Comparison of ENCODE assay signal across 32 cellular contexts in genomic region chr4:74120086-74120485, GRCh38. TPM values are rescaled to one million over a fixed set of nuclear protein-coding genes. Genes with fewer than 3 reads are reported as not detected.
"Had no signal": no experiment of that assay in that cellular context is flagged by ENCODE, and none has a peak within 500 bp of the region (broad histone marks: within the 10 kb centered on the region; RNA-seq: fewer than 3 reads in every experiment).

No MANE protein-coding gene starts in this region.

- H3K27me3 ChIP-seq: ascending aorta, breast epithelium, dorsolateral prefrontal cortex, foreskin keratinocyte, gastrocnemius medialis, heart right ventricle had no signal

- H3K27ac Mint-ChIP-seq: activated CD4-positive, alpha-beta memory T cell treated with anti-CD3 and anti-CD28 coated beads, Interleukin-2, amount 10 ng/mL, durations not matched to agents 7 days and 5 days; activated CD4-positive, alpha-beta T cell treated with anti-CD3 and anti-CD28 coated beads, Interleukin-2, amount 10 ng/mL, durations not matched to agents 7 days and 5 days; activated naive CD4-positive, alpha-beta T cell treated with anti-CD3 and anti-CD28 coated beads, Interleukin-2, amount 10 ng/mL, durations not matched to agents 7 days and 5 days; activated naive CD4-positive, alpha-beta T cell treated with anti-CD3 and anti-CD28 coated beads, Interleukin-2, amount 50 U/mL, for 72 hours; activated naive CD8-positive, alpha-beta T cell treated with anti-CD3 and anti-CD28 coated beads, Interleukin-2, amount 10 ng/mL, durations not matched to agents 7 days and 5 days; activated T-cell treated with anti-CD3 and anti-CD28 coated beads, Interleukin-2, amount 50 U/mL, for 24 hours; activated T-cell treated with anti-CD3 and anti-CD28 coated beads, Interleukin-2, amount 50 U/mL, for 72 hours; brain; dendritic cell treated with granulocyte-macrophage colony-stimulating factor and Interleukin-4, amounts not matched to agents 40 ng/mL and 50 ng/mL, for 4 days; endodermal cell; WTC11 had no signal

- DNase-seq: activated CD4-positive, alpha-beta memory T cell treated with anti-CD3 and anti-CD28 coated beads, Interleukin-2, amount 10 ng/mL, durations not matched to agents 7 days and 5 days; activated CD4-positive, alpha-beta T cell treated with anti-CD3 and anti-CD28 coated beads for 1 hour; activated CD4-positive, alpha-beta T cell treated with anti-CD3 and anti-CD28 coated beads for 4 hours; activated CD4-positive, alpha-beta T cell treated with anti-CD3 and anti-CD28 coated beads, Interleukin-2, amount 10 ng/mL, durations not matched to agents 7 days and 5 days; activated CD4-positive, alpha-beta T cell treated with anti-CD3 and anti-CD28 coated beads, Interleukin-2, amount 50 U/mL, for 4 hours; activated CD8-positive, alpha-beta memory T cell treated with anti-CD3 and anti-CD28 coated beads, Interleukin-2, amount 50 U/mL, for 48 hours; activated gamma-delta T cell; activated naive CD4-positive, alpha-beta T cell; activated naive CD4-positive, alpha-beta T cell treated with anti-CD3 and anti-CD28 coated beads, Interleukin-2, amount 10 ng/mL, durations not matched to agents 7 days and 5 days; activated naive CD8-positive, alpha-beta T cell treated with anti-CD3 and anti-CD28 coated beads, Interleukin-2, amount 10 ng/mL, durations not matched to agents 7 days and 5 days; activated T-cell treated with anti-CD3 and anti-CD28 coated beads for 4 hours; activated T-cell treated with anti-CD3 and anti-CD28 coated beads, Interleukin-2, amount 50 U/mL, for 24 hours; activated T-cell treated with anti-CD3 and anti-CD28 coated beads, Interleukin-2, amount 50 U/mL, for 72 hours; dorsolateral prefrontal cortex; effector memory CD4-positive, alpha-beta T cell; endodermal cell; foreskin keratinocyte; gastrocnemius medialis; glutamatergic neuron; heart right ventricle; T-helper 2 cell had no signal

- H3K9me3 ChIP-seq: ascending aorta, breast epithelium, gastrocnemius medialis had no signal

- H3K27ac ChIP-seq: ascending aorta, breast epithelium, coronary artery, dorsolateral prefrontal cortex, foreskin keratinocyte, gastrocnemius medialis, heart right ventricle, VCaP had no signal

- H3K4me3 Mint-ChIP-seq: activated CD4-positive, alpha-beta memory T cell treated with anti-CD3 and anti-CD28 coated beads, Interleukin-2, amount 10 ng/mL, durations not matched to agents 7 days and 5 days; activated CD4-positive, alpha-beta T cell treated with anti-CD3 and anti-CD28 coated beads, Interleukin-2, amount 10 ng/mL, durations not matched to agents 7 days and 5 days; activated naive CD4-positive, alpha-beta T cell treated with anti-CD3 and anti-CD28 coated beads, Interleukin-2, amount 10 ng/mL, durations not matched to agents 7 days and 5 days; activated naive CD8-positive, alpha-beta T cell treated with anti-CD3 and anti-CD28 coated beads, Interleukin-2, amount 10 ng/mL, durations not matched to agents 7 days and 5 days; activated T-cell treated with anti-CD3 and anti-CD28 coated beads, Interleukin-2, amount 50 U/mL, for 24 hours; activated T-cell treated with anti-CD3 and anti-CD28 coated beads, Interleukin-2, amount 50 U/mL, for 72 hours; brain; central memory CD8-positive, alpha-beta T cell; dendritic cell treated with granulocyte-macrophage colony-stimulating factor and Interleukin-4, amounts not matched to agents 40 ng/mL and 50 ng/mL, for 4 days; endodermal cell; WTC11 had no signal

- ATAC-seq: activated naive CD4-positive, alpha-beta T cell treated with anti-CD3 and anti-CD28 coated beads, Interleukin-2, amount 50 U/mL, for 72 hours; activated T-cell treated with anti-CD3 and anti-CD28 coated beads, Interleukin-2, amount 50 U/mL, for 72 hours; esophagus mucosa; foreskin keratinocyte; gastrocnemius medialis; heart right ventricle; WTC11 had no signal

- H3K36me3 ChIP-seq: ascending aorta, breast epithelium, gastrocnemius medialis, heart right ventricle had no signal

- H3K4me1 Mint-ChIP-seq: activated CD4-positive, alpha-beta memory T cell treated with anti-CD3 and anti-CD28 coated beads, Interleukin-2, amount 10 ng/mL, durations not matched to agents 7 days and 5 days; activated CD4-positive, alpha-beta T cell treated with anti-CD3 and anti-CD28 coated beads, Interleukin-2, amount 10 ng/mL, durations not matched to agents 7 days and 5 days; activated naive CD4-positive, alpha-beta T cell treated with anti-CD3 and anti-CD28 coated beads, Interleukin-2, amount 10 ng/mL, durations not matched to agents 7 days and 5 days; activated naive CD8-positive, alpha-beta T cell treated with anti-CD3 and anti-CD28 coated beads, Interleukin-2, amount 10 ng/mL, durations not matched to agents 7 days and 5 days; central memory CD8-positive, alpha-beta T cell; endodermal cell had no signal

- H3K36me3 Mint-ChIP-seq: activated naive CD4-positive, alpha-beta T cell treated with anti-CD3 and anti-CD28 coated beads, Interleukin-2, amount 10 ng/mL, durations not matched to agents 7 days and 5 days; activated naive CD4-positive, alpha-beta T cell treated with anti-CD3 and anti-CD28 coated beads, Interleukin-2, amount 50 U/mL, for 72 hours; activated naive CD8-positive, alpha-beta T cell treated with anti-CD3 and anti-CD28 coated beads, Interleukin-2, amount 10 ng/mL, durations not matched to agents 7 days and 5 days; brain had no signal

- H3K27me3 Mint-ChIP-seq: activated CD4-positive, alpha-beta memory T cell treated with anti-CD3 and anti-CD28 coated beads, Interleukin-2, amount 10 ng/mL, durations not matched to agents 7 days and 5 days; activated CD4-positive, alpha-beta T cell treated with anti-CD3 and anti-CD28 coated beads, Interleukin-2, amount 10 ng/mL, durations not matched to agents 7 days and 5 days; activated naive CD4-positive, alpha-beta T cell treated with anti-CD3 and anti-CD28 coated beads, Interleukin-2, amount 10 ng/mL, durations not matched to agents 7 days and 5 days; activated naive CD8-positive, alpha-beta T cell treated with anti-CD3 and anti-CD28 coated beads, Interleukin-2, amount 10 ng/mL, durations not matched to agents 7 days and 5 days; brain; dendritic cell treated with granulocyte-macrophage colony-stimulating factor and Interleukin-4, amounts not matched to agents 40 ng/mL and 50 ng/mL, for 4 days had no signal

- H3K9me3 Mint-ChIP-seq: activated CD4-positive, alpha-beta memory T cell treated with anti-CD3 and anti-CD28 coated beads, Interleukin-2, amount 10 ng/mL, durations not matched to agents 7 days and 5 days; activated naive CD4-positive, alpha-beta T cell treated with anti-CD3 and anti-CD28 coated beads, Interleukin-2, amount 10 ng/mL, durations not matched to agents 7 days and 5 days; activated T-cell treated with anti-CD3 and anti-CD28 coated beads, Interleukin-2, amount 50 U/mL, for 72 hours; central memory CD8-positive, alpha-beta T cell had no signal

- H3K4me3 ChIP-seq: ascending aorta, breast epithelium, coronary artery, dorsolateral prefrontal cortex, gastrocnemius medialis, heart right ventricle had no signal

RNA-seq across cellular contexts. Expression of gene CXCL2, which starts 21.1 kb away (rescaled TPM):
- total RNA-seq: activated CD4-positive, alpha-beta memory T cell treated with anti-CD3 and anti-CD28 coated beads, Interleukin-2, amount 10 ng/mL, durations not matched to agents 7 days and 5 days; activated naive CD4-positive, alpha-beta T cell treated with anti-CD3 and anti-CD28 coated beads, Interleukin-2, amount 50 U/mL, for 72 hours; activated T-cell treated with anti-CD3 and anti-CD28 coated beads, Interleukin-2, amount 50 U/mL, for 72 hours; T-helper 1 cell treated with Interleukin-12 subunit alpha and Interleukin-12 subunit beta and Interleukin-4 antibody, amounts not matched to agents 30 ng/mL and 1 ng/mL, for 36 hours had no signal

RNA-seq across cellular contexts. Expression of gene MTHFD2L, which starts 37.8 kb away (rescaled TPM):
- total RNA-seq: ascending aorta had no signal
